Comparison of ENCODE assay signal across 8 cellular contexts in the genomic region with DNA sequence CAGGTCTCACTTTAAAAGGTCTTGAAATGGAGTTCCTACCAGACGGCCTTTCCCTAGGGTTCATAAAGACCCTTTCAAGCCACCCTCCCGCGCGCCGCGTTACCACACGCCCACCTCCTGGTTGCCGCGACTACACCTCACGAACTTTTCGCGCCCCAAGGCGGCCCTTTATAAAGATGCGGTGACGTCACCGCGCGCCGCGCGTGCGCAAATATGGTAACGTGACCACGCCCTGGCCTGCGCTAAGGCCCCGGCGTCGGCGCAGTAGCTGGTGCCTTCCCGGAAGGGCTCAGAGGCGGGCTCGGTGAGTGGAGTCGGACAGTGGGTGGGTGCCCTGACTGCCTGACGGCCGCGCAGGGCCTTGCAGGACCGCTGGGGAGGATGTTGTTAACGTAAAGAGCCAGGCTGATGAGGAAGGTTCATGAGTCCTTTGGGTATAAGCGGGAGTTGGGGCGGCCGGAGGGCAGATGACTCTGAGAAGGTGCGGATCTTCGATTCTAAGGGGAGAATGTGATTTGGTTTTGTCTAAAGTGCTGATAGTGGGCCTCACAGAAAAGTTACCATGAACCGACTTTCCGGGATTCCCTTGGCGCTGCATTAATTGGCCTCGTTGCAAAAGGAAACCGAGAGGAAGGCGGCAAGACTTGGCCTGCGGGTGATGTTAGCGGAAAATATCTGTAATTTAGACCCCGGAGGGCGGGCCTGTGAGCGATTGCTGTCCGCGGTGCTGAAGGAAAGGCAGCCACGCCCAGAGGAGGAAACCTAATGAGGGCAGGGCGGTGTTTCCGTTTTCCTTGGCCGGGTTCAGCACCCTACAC. TPM values are rescaled to one million over a fixed set of nuclear protein-coding genes. Genes with fewer than 3 reads are reported as not detected.
DNase-seq lines count a peak whose midpoint lies in the region; FAIRE-seq and TF ChIP-seq lines count a peak whose summit lies in the region.

No MANE protein-coding gene starts in this region.

- TF ChIP-seq CTCF in HFF-Myc (IDR thresholded peaks at IDR 0.05; ENCODE audit: low read depth, low read length, missing control alignments) (no peak), chondrocyte (IDR thresholded peaks at IDR 0.05) (peak; percentile 8), kidney (IDR thresholded peaks at IDR 0.05; ENCODE audit: borderline replicate concordance, extremely low read depth, insufficient read depth) (peak; percentile 0)

- DNase-seq in GM04503 (ENCODE audit: low read depth) (peak; percentile 31), HFF-Myc (ENCODE audit: extremely low read depth, low read depth) (peak; percentile 48), NCI-H187 treated with DMSO at 0.1 percent for 48 hours (lab: John Stamatoyannopoulos, UW) (peak; percentile 25), chondrocyte (ENCODE audit: low spot score) (peak; percentile 95), kidney (peak; percentile 94), AML-193 (lab: John Stamatoyannopoulos, UW) (no peak)
- peak; percentile 53 to 63 for DNase-seq in activated CD4-positive, alpha-beta T cell treated with anti-CD3 and anti-CD28 coated beads for 24 hours (ENCODE audit: low read depth in 2 of 2)
- peak; percentile 69 for DNase-seq in stimulated activated CD4-positive, alpha-beta T cell treated with anti-CD3 and anti-CD28 coated beads, Interleukin-12 subunit alpha, Interleukin-12 subunit beta, amount 100 ng/mL, for 4 hours

- H3K9me3 Mint-ChIP-seq in chondrocyte (ENCODE audit: low read depth), result peaks cover 5% of the 10 kb centered on the region

- H3K36me3 Mint-ChIP-seq in chondrocyte (ENCODE audit: low read depth), result peaks cover 4% of the 10 kb centered on the region

- intact Hi-C loops in kidney (cut with DNase I), result no loop called here

- peaks cover 21% of the 10 kb centered on the region for H3K4me1 Mint-ChIP-seq in chondrocyte (ENCODE audit: low read depth)

- H3K9ac ChIP-seq in kidney (ENCODE audit: low read length in 2 of 2), result peak overlapping the region in 1 of 2 donors; percentile 56

- H3K27ac ChIP-seq in kidney (ENCODE audit: low read depth in 2 of 2, low read length in 2 of 2), result peak overlapping the region in 1 of 2 donors; percentile 58

- no peak for FAIRE-seq in kidney (lab: Jason Lieb, UNC)

- peak overlapping the region; percentile 98 for H3K4me3 Mint-ChIP-seq in chondrocyte (ENCODE audit: unreplicated experiment)

- H3K9me3 ChIP-seq in kidney (ENCODE audit: control insufficient read depth in 1 of 2, low read length in 2 of 2), result no peaks in the 10 kb centered on the region

- H3K4me1 ChIP-seq in kidney (ENCODE audit: control insufficient read depth in 1 of 2, insufficient read depth in 1 of 2, low read depth in 1 of 2, low read length in 2 of 2), result peaks cover 0 to 3% of the 10 kb centered on the region in 2 donors

- H3K27me3 Mint-ChIP-seq in chondrocyte (ENCODE audit: low read depth), result no peaks in the 10 kb centered on the region

- H3K4me3 ChIP-seq in HFF-Myc (replicated peaks; ENCODE audit: low read depth, low read length), result peak overlapping the region; percentile 54
- H3K4me3 ChIP-seq in kidney (ENCODE audit: low read length in 2 of 2), result peak overlapping the region; percentile 93 to 94

- peak overlapping the region; percentile 96 for H3K27ac Mint-ChIP-seq in chondrocyte (ENCODE audit: unreplicated experiment)

- no peaks in the 10 kb centered on the region for H3K36me3 ChIP-seq in kidney (ENCODE audit: control insufficient read depth in 1 of 2, insufficient read depth in 2 of 2, low read length in 2 of 2)

RNA-seq across cellular contexts. Expression of gene FEZF2, which starts 54.4 kb away (rescaled TPM):
- not detected in 3 replicates for total RNA-seq in chondrocyte
- not detected for total RNA-seq in kidney
- not detected for polyA plus RNA-seq in kidney (ENCODE audit: insufficient read depth, low read depth, low replicate concordance)

Comparison
In these comparisons a context has a peak if more than half of its experiments do, and no peak if none do; other contexts are left out.
1. DNase-seq: peak in GM04503 (single experiment), HFF-Myc (single experiment), NCI-H187 treated with DMSO at 0.1 percent for 48 hours (single experiment), activated CD4-positive, alpha-beta T cell treated with anti-CD3 and anti-CD28 coated beads for 24 hours (2 of 2), chondrocyte (single experiment), kidney (single experiment) and stimulated activated CD4-positive, alpha-beta T cell treated with anti-CD3 and anti-CD28 coated beads, Interleukin-12 subunit alpha, Interleukin-12 subunit beta, amount 100 ng/mL, for 4 hours (single experiment); none in AML-193 (0 of 2).